8 cellular contexts compared by ENCODE assay signal in genomic region chr9:121169094-121169601, GRCh38. TPM values are rescaled to one million over a fixed set of nuclear protein-coding genes. Genes with fewer than 3 reads are reported as not detected.
A peak's percentile ranks its signal among the peaks of the same experiment; 100 is the strongest.
DNase-seq lines count a peak whose midpoint lies in the region; ATAC-seq and TF ChIP-seq lines count a peak whose summit lies in the region.

No MANE protein-coding gene starts in this region.

- ATAC-seq in HG03196 (IDR thresholded peaks at IDR 0.05; ENCODE audit: unreplicated experiment) (no peak), GM21576 (IDR thresholded peaks at IDR 0.05; ENCODE audit: unreplicated experiment) (no peak)

- no peak overlapping the region for H3K4me3 ChIP-seq in epithelial cell of esophagus (ENCODE audit: low read length)
- H3K4me3 ChIP-seq in retinal pigment epithelial cell (ENCODE audit: low read length), result no peak overlapping the region

- DNase-seq in DMS53 (lab: John Stamatoyannopoulos, UW) (peak; percentile 55), DMS53 treated with DMSO at 0.1 percent for 48 hours (lab: John Stamatoyannopoulos, UW; ENCODE audit: unreplicated experiment) (no peak), RPMI7951 (ENCODE audit: low read depth) (peak; percentile 3), epithelial cell of esophagus (ENCODE audit: low read depth) (peak; percentile 25), retinal pigment epithelial cell (ENCODE audit: low read depth) (no peak), SW 1271 (lab: John Stamatoyannopoulos, UW) (no peak)

- TF ChIP-seq CTCF in epithelial cell of esophagus (IDR thresholded peaks at IDR 0.05; ENCODE audit: insufficient read depth, low read depth, low read length, missing control alignments) (peak; percentile 58), retinal pigment epithelial cell (conservative IDR thresholded peaks at IDR 0.05; ENCODE audit: low read depth, low read length) (peak; percentile 49)

RNA-seq across cellular contexts. Expression of gene RAB14, which starts 32.5 kb away (rescaled TPM):
- total RNA-seq in RPMI7951 (2014; rRNA removed; shearing (Covaris generic)), result 25.1 and 34.5 TPM in 2 replicates

Comparison
In these comparisons a context has a peak if more than half of its experiments do, and no peak if none do; other contexts are left out.
1. DNase-seq: peak in DMS53 (single experiment), RPMI7951 (single experiment) and epithelial cell of esophagus (single experiment); none in DMS53 treated with DMSO at 0.1 percent for 48 hours (single experiment), retinal pigment epithelial cell (single experiment) and SW 1271 (0 of 2).